In the genomic region with DNA sequence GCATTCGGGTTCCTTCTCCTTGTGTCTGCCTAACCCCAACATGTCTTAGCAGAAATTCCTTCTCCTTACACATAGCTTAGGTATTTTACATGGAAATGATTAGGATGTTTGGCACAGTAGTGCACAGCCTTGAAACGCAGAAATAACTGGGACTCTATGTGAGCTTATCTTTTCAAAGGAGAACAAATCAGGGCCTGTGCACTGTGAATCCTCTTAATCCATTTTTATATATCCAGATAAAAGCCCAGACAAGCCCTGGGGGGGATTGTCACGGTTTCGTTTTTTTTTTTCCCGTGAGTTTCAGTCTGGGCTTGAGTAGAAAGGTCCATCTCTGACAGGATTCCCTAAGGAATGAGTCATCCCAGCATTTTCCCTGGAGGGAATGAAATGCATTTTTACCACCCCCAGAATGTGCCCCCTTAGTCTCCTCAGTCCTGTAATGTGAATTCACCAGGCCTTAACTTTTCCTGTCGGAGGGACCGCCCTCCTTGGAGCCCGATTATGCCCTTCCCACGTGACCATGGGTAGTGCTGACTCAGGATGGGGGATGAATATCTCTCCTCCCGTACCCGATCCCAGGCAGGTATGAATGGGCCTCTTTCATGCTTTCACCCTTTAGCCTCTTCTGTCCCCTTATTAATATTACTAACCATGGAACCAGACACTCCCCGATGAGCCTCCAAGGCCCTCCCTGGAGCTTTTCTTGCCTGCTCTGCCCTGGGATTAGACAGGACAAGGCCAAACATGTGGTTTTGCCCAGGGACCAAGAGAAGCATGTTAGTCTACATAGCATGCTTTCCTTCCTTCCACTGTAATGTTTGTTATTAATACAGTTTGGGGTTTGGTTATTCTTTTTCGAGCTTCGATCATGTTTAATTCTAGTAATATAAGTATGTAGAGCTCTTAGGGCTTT, we compare ENCODE assay signal across 8 cellular contexts. TPM values are rescaled to one million over a fixed set of nuclear protein-coding genes. Genes with fewer than 3 reads are reported as not detected.
DNase-seq lines count a peak whose midpoint lies in the region; ATAC-seq and TF ChIP-seq lines count a peak whose summit lies in the region.

No MANE protein-coding gene starts in this region.

- peaks cover 16% of the 10 kb centered on the region for H3F3A ChIP-seq in PC-3 (ENCODE audit: low read length, unreplicated experiment)

- H3K27ac ChIP-seq in AG04450 (ENCODE audit: low read depth, low read length) (peak overlapping the region; percentile 96), PC-3 (ENCODE audit: low read length) (peak overlapping the region; percentile 96)

- intact Hi-C loops in PC-3 (cut with micrococcal nuclease): loop anchor here (1.0 to 5.0 kb wide), 3 partner anchors 16 to 178 kb away; no protein-coding TSS in a partner anchor
- intact Hi-C loops in activated T-helper 1 cell treated with anti-CD3 and anti-CD28 coated beads, Interleukin-12 subunit alpha, Interleukin-12 subunit beta, Interleukin-2, Interleukin-4 antibody, amounts not matched to agents 30 ng/mL and 10 ng/mL and 1 ng/mL, durations not matched to agents 14 hours and 24 hours and 36 hours (cut with micrococcal nuclease): no loop called here

- H3K36me3 Mint-ChIP-seq in nephron (ENCODE audit: low read depth) (peaks cover 17% of the 10 kb centered on the region), T-cell (no peaks in the 10 kb centered on the region)
- no peaks in the 10 kb centered on the region for H3K36me3 Mint-ChIP-seq in activated T-helper 1 cell treated with anti-CD3 and anti-CD28 coated beads, Interleukin-12 subunit alpha, Interleukin-12 subunit beta, Interleukin-2, Interleukin-4 antibody, amounts not matched to agents 30 ng/mL and 10 ng/mL and 1 ng/mL, durations not matched to agents 14 hours and 24 hours and 36 hours (ENCODE audit: low read depth)

- H3K4me3 Mint-ChIP-seq in nephron: peak overlapping the region; percentile 6 to 22 (median 10)
- H3K4me3 Mint-ChIP-seq in T-cell: no peak overlapping the region
- no peak overlapping the region for H3K4me3 Mint-ChIP-seq in activated T-helper 1 cell treated with anti-CD3 and anti-CD28 coated beads, Interleukin-12 subunit alpha, Interleukin-12 subunit beta, Interleukin-2, Interleukin-4 antibody, amounts not matched to agents 30 ng/mL and 10 ng/mL and 1 ng/mL, durations not matched to agents 14 hours and 24 hours and 36 hours

- CTCF ChIA-PET in AG04450 (lab: Charles Lee): interaction anchor here (0.6 to 3.2 kb wide), 15 partner anchors 8 to 600 kb away, joined by 3 to 27 read pairs (median 11); partner anchors contain the start of gene NAA20
- CTCF ChIA-PET in PC-3 (lab: Charles Lee): interaction anchor here (0.5 to 1.1 kb wide), 10 partner anchors 11 to 1104 kb away, joined by 3 to 8 read pairs (median 4); no protein-coding TSS in a partner anchor
- CTCF ChIA-PET in T-cell (lab: Charles Lee): interaction anchor here (0.6 to 1.4 kb wide), 3 partner anchors 33 to 211 kb away, joined by 3 to 4 read pairs (median 3); no protein-coding TSS in a partner anchor

- peak overlapping the region; percentile 20; the same call in 1 of the 2 replicates for H2AFZ ChIP-seq in PC-3 (ENCODE audit: low read length)

- H3K9me3 Mint-ChIP-seq in nephron (no peaks in the 10 kb centered on the region), T-cell (no peaks in the 10 kb centered on the region)
- no peaks in the 10 kb centered on the region for H3K9me3 Mint-ChIP-seq in activated T-helper 1 cell treated with anti-CD3 and anti-CD28 coated beads, Interleukin-12 subunit alpha, Interleukin-12 subunit beta, Interleukin-2, Interleukin-4 antibody, amounts not matched to agents 30 ng/mL and 10 ng/mL and 1 ng/mL, durations not matched to agents 14 hours and 24 hours and 36 hours

- peak overlapping the region; percentile 39 for H3K4me3 ChIP-seq in AG04450 (ENCODE audit: low read depth, low read length)
- peak overlapping the region; percentile 52 for H3K4me3 ChIP-seq in PC-3 (ENCODE audit: low read length)

- H3K9ac ChIP-seq in PC-3 (ENCODE audit: low read length): peak overlapping the region; percentile 81

- BruUV-seq in PC-3 (replicated peaks; lab: Mats Ljungman, UMichigan): TSS peak; percentile 89

- H3K27me3 ChIP-seq in AG04450 (ENCODE audit: control insufficient read depth, insufficient read depth, low read length) (no peaks in the 10 kb centered on the region), PC-3 (ENCODE audit: low read length) (no peaks in the 10 kb centered on the region)

- H3K27ac Mint-ChIP-seq in nephron (peak overlapping the region; percentile 73 to 83 (median 80)), T-cell (no peak overlapping the region)
- no peak overlapping the region for H3K27ac Mint-ChIP-seq in activated T-helper 1 cell treated with anti-CD3 and anti-CD28 coated beads, Interleukin-12 subunit alpha, Interleukin-12 subunit beta, Interleukin-2, Interleukin-4 antibody, amounts not matched to agents 30 ng/mL and 10 ng/mL and 1 ng/mL, durations not matched to agents 14 hours and 24 hours and 36 hours

- ATAC-seq in PC-3 (peak; percentile 67), esophagus mucosa (peak; percentile 91), GM18511 (IDR thresholded peaks at IDR 0.05; ENCODE audit: unreplicated experiment) (no peak), T-cell (replicated peaks in 1 of 4) (no peak)

- H3K9me2 ChIP-seq in PC-3 (replicated peaks; ENCODE audit: low read length): no peaks in the 10 kb centered on the region

- H3K27me3 Mint-ChIP-seq in nephron (ENCODE audit: low read depth) (no peaks in the 10 kb centered on the region), T-cell (peaks cover 7 to 13% of the 10 kb centered on the region in 2 donors)
- peaks cover 4% of the 10 kb centered on the region for H3K27me3 Mint-ChIP-seq in activated T-helper 1 cell treated with anti-CD3 and anti-CD28 coated beads, Interleukin-12 subunit alpha, Interleukin-12 subunit beta, Interleukin-2, Interleukin-4 antibody, amounts not matched to agents 30 ng/mL and 10 ng/mL and 1 ng/mL, durations not matched to agents 14 hours and 24 hours and 36 hours (ENCODE audit: insufficient read depth)

- H3K9me3 ChIP-seq in AG04450 (ENCODE audit: control insufficient read depth, insufficient read depth, low read length) (no peaks in the 10 kb centered on the region; the same call in 1 of the 2 replicates), PC-3 (ENCODE audit: low read length) (no peaks in the 10 kb centered on the region)

- DNase-seq in AG04450 (ENCODE audit: low read depth, low spot score) (peak; percentile 65), PC-3 (peak; percentile 91), T-cell (no peak)
- DNase-seq in activated T-helper 1 cell treated with anti-CD3 and anti-CD28 coated beads, Interleukin-12 subunit alpha, Interleukin-12 subunit beta, Interleukin-2, Interleukin-4 antibody, amounts not matched to agents 30 ng/mL and 10 ng/mL and 1 ng/mL, durations not matched to agents 14 hours and 24 hours and 36 hours (ENCODE audit: low spot score): no peak
- no peak for DNase-seq in activated effector memory CD4-positive, alpha-beta T cell treated with Interleukin-2 at 50 U/mL for 16 hours

- peaks cover 60% of the 10 kb centered on the region for H3K36me3 ChIP-seq in PC-3 (ENCODE audit: low read depth, low read length)

- TF ChIP-seq CTCF in AG04450 (IDR thresholded peaks at IDR 0.05; ENCODE audit: low read depth, low read length) (no peak), PC-3 (conservative IDR thresholded peaks at IDR 0.05; ENCODE audit: low read depth, low read length) (no peak), nephron (IDR thresholded peaks at IDR 0.05; ENCODE audit: unreplicated experiment in 3 of 3) (no peak)

- H3K4me2 ChIP-seq in PC-3 (ENCODE audit: low read length): peak overlapping the region; percentile 80

- H3K4me1 ChIP-seq in PC-3 (ENCODE audit: insufficient read depth, low read length): peaks cover 55% of the 10 kb centered on the region

- H3K4me1 Mint-ChIP-seq in nephron (peaks cover 60% of the 10 kb centered on the region), T-cell (no peaks in the 10 kb centered on the region)
- H3K4me1 Mint-ChIP-seq in activated T-helper 1 cell treated with anti-CD3 and anti-CD28 coated beads, Interleukin-12 subunit alpha, Interleukin-12 subunit beta, Interleukin-2, Interleukin-4 antibody, amounts not matched to agents 30 ng/mL and 10 ng/mL and 1 ng/mL, durations not matched to agents 14 hours and 24 hours and 36 hours (ENCODE audit: low read depth): no peaks in the 10 kb centered on the region

- no peaks in the 10 kb centered on the region for H4K20me1 ChIP-seq in PC-3 (ENCODE audit: low read length)

- POLR2A ChIA-PET in AG04450 (lab: Yijun Ruan, JAX) (interaction anchor here (0.7 to 6.5 kb wide), 9 partner anchors 17 to 209 kb away, joined by 3 to 88 read pairs (median 6); partner anchors contain the start of gene NAA20), PC-3 (lab: Charles Lee; ENCODE audit: unreplicated experiment) (interaction anchor here (0.5 to 2.5 kb wide), 11 partner anchors 8 to 279 kb away, joined by 4 to 34 read pairs (median 8); partner anchors contain the start of gene RIN2), T-cell (lab: Charles Lee) (no interaction called here)

- peaks cover 73% of the 10 kb centered on the region for H3K79me2 ChIP-seq in PC-3 (ENCODE audit: low read length)

RNA-seq across cellular contexts. Expression of gene NAA20, which starts 23.9 kb away (rescaled TPM):
- polyA plus RNA-seq in AG04450 (2011; rRNA removed): 59.6 and 85.1 TPM in 2 replicates
- 15.6 and 23.1 TPM in 2 replicates for polyA minus RNA-seq in AG04450 (2011; rRNA and poly(A)+ RNA removed)
- total RNA-seq in PC-3 (2014; rRNA removed) (107 and 113 TPM in 2 replicates), esophagus mucosa (156 TPM), T-cell (10 to 100 TPM; 21.7 to 35.6 (median 35.0) TPM)
- total RNA-seq in activated T-helper 1 cell treated with anti-CD3 and anti-CD28 coated beads, Interleukin-12 subunit alpha, Interleukin-12 subunit beta, Interleukin-2, Interleukin-4 antibody, amounts not matched to agents 30 ng/mL and 10 ng/mL and 1 ng/mL, durations not matched to agents 14 hours and 24 hours and 36 hours: 86.3 and 89.9 TPM in 2 replicates

RNA-seq across cellular contexts. Expression of gene CRNKL1, which starts 59.0 kb away (rescaled TPM):
- polyA plus RNA-seq in AG04450 (2011; rRNA removed): 15.1 and 21.0 TPM in 2 replicates
- polyA minus RNA-seq in AG04450 (2011; rRNA and poly(A)+ RNA removed): 15.7 and 21.2 TPM in 2 replicates
- 17.2 and 22.5 TPM in 2 replicates for total RNA-seq in PC-3 (2014; rRNA removed)
- total RNA-seq in esophagus mucosa: 9.8 TPM
- total RNA-seq in T-cell: 10 to 100 TPM; 17.8 to 27.0 (median 24.8) TPM
- total RNA-seq in activated T-helper 1 cell treated with anti-CD3 and anti-CD28 coated beads, Interleukin-12 subunit alpha, Interleukin-12 subunit beta, Interleukin-2, Interleukin-4 antibody, amounts not matched to agents 30 ng/mL and 10 ng/mL and 1 ng/mL, durations not matched to agents 14 hours and 24 hours and 36 hours: 23.9 and 24.1 TPM in 2 replicates

RNA-seq across cellular contexts. Expression of gene CFAP61, which starts 59.1 kb away (rescaled TPM):
- not detected in 2 replicates for polyA plus RNA-seq in AG04450 (2011; rRNA removed)
- polyA minus RNA-seq in AG04450 (2011; rRNA and poly(A)+ RNA removed): 0.83 TPM in 1 of 2 replicates, not detected in the other
- total RNA-seq in PC-3 (2014; rRNA removed) (not detected in 2 replicates), esophagus mucosa (not detected), T-cell (not detected)
- total RNA-seq in activated T-helper 1 cell treated with anti-CD3 and anti-CD28 coated beads, Interleukin-12 subunit alpha, Interleukin-12 subunit beta, Interleukin-2, Interleukin-4 antibody, amounts not matched to agents 30 ng/mL and 10 ng/mL and 1 ng/mL, durations not matched to agents 14 hours and 24 hours and 36 hours: not detected in 2 replicates

Comparison
In these comparisons a context has a peak if more than half of its experiments do, and no peak if none do; other contexts are left out.
1. DNase-seq: peak in AG04450 (single experiment) and PC-3 (single experiment); none in T-cell (0 of 34), activated T-helper 1 cell treated with anti-CD3 and anti-CD28 coated beads, Interleukin-12 subunit alpha, Interleukin-12 subunit beta, Interleukin-2, Interleukin-4 antibody, amounts not matched to agents 30 ng/mL and 10 ng/mL and 1 ng/mL, durations not matched to agents 14 hours and 24 hours and 36 hours (single experiment) and activated effector memory CD4-positive, alpha-beta T cell treated with Interleukin-2 at 50 U/mL for 16 hours (single experiment).
2. ATAC-seq: peak in PC-3 (single experiment) and esophagus mucosa (single experiment); none in GM18511 (single experiment) and T-cell (0 of 4).
3. H3K27ac Mint-ChIP-seq: peak in nephron (3 of 3); none in T-cell (0 of 2) and activated T-helper 1 cell treated with anti-CD3 and anti-CD28 coated beads, Interleukin-12 subunit alpha, Interleukin-12 subunit beta, Interleukin-2, Interleukin-4 antibody, amounts not matched to agents 30 ng/mL and 10 ng/mL and 1 ng/mL, durations not matched to agents 14 hours and 24 hours and 36 hours (single experiment).
4. H3K4me3 Mint-ChIP-seq: peak in nephron (3 of 3); none in T-cell (0 of 3) and activated T-helper 1 cell treated with anti-CD3 and anti-CD28 coated beads, Interleukin-12 subunit alpha, Interleukin-12 subunit beta, Interleukin-2, Interleukin-4 antibody, amounts not matched to agents 30 ng/mL and 10 ng/mL and 1 ng/mL, durations not matched to agents 14 hours and 24 hours and 36 hours (single experiment).
5. POLR2A ChIA-PET loops: an anchor here in AG04450 (0.7 to 6.5 kb wide) and PC-3 (0.5 to 2.5 kb wide); none called in T-cell.